Comparison of ENCODE assay signal across 8 cellular contexts in the genomic region with DNA sequence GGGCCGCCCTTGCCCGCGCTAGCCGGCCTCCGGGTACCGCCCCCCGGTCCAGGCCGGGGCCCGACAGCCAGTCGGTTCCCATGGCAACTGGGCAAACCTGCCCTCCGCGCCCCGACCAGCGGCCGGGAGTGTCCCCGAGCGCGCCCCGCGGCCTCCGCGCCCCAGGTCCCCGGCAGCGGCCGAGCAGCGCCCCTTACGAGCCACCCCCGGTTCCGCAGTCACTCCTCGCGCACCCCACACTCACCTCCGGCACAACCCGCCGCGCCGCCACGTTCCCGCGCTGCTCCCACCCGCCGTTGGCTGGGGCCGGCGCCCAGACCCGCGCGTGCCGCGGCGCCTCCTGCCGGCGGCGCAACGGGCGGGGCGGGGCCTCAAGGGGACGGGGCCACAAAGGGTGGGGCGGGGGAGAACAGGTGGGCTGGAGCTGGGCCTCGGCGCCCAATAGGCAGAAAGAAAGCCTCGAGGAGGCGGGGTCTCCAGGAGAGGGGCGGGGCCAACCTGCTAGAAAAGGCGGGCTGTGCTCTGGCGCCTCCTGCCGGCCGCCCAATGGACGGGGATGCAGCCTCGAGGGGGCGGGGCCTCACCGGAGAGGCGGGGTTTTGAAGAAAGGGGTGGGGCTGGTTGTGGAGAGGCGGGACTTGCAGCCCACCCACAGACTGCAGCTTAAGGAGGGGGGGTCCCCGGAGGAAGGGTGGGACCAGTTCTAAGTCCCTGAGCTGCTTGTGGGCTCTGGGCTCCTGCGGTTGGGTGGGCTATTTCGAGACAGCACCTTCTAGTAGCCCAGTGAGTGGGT. TPM values are rescaled to one million over a fixed set of nuclear protein-coding genes. Genes with fewer than 3 reads are reported as not detected.
DNase-seq lines count a peak whose midpoint lies in the region; ATAC-seq and TF ChIP-seq lines count a peak whose summit lies in the region.

Gene RADIL (minus strand): TSS at position 365 of the 793 bp plus-strand sequence. CDS start 5,577 bp downstream, outside the sequence.

- H3K9me3 ChIP-seq in right lobe of liver, result no peaks in the 10 kb centered on the region

- no peak within 1 kb of the TSS for H3K27ac ChIP-seq in right lobe of liver

- CTCF ChIA-PET in activated CD4-positive, alpha-beta memory T cell treated with anti-CD3 and anti-CD28 coated beads, Interleukin-2, amount 10 ng/mL, durations not matched to agents 7 days and 5 days (lab: Charles Lee), result interaction anchor here (0.6 to 2.8 kb wide), 13 partner anchors 9 to 273 kb away, joined by 3 to 12 read pairs (median 4); partner anchors contain the start of gene AP5Z1

- TF ChIP-seq POLR2A in right lobe of liver (IDR thresholded peaks at IDR 0.05), result no peak

- peaks cover 0 to 7% (median 0%) of the 10 kb centered on the region in 4 donors for H3K4me1 ChIP-seq in right lobe of liver

- DNase-seq in NCI-H460 (ENCODE audit: extremely low read depth, low read depth), result peak; percentile 96
- peak; percentile 87 for DNase-seq in activated CD4-positive, alpha-beta memory T cell treated with anti-CD3 and anti-CD28 coated beads, Interleukin-2, amount 10 ng/mL, durations not matched to agents 7 days and 5 days
- peak; percentile 85 to 94 for DNase-seq in dermis microvascular lymphatic vessel endothelial cell (ENCODE audit: low read depth in 2 of 2)
- peak; percentile 65 to 76 (median 69) for DNase-seq in right lobe of liver
- DNase-seq in stimulated activated CD4-positive, alpha-beta T cell treated with anti-CD3 and anti-CD28 coated beads, Interleukin-4, amount 100 ng/mL, for 24 hours, result peak; percentile 86
- no peak for DNase-seq in HuH-7 (ENCODE audit: low spot score)

- under 1% methylated on average over 15 of the region's 75 CpGs for WGBS in right lobe of liver (ENCODE audit: insufficient coverage, low coverage, low lambda C conversion rate, missing lambda C conversion rate)

- peak; percentile 79 for ATAC-seq in HG03135 (IDR thresholded peaks at IDR 0.05; ENCODE audit: unreplicated experiment)
- peak; percentile 78 to 92 (median 88) for ATAC-seq in right lobe of liver

- peak within 1 kb of the TSS; percentile 24 for H3K4me3 Mint-ChIP-seq in activated CD4-positive, alpha-beta memory T cell treated with anti-CD3 and anti-CD28 coated beads, Interleukin-2, amount 10 ng/mL, durations not matched to agents 7 days and 5 days

- H3K27me3 Mint-ChIP-seq in activated CD4-positive, alpha-beta memory T cell treated with anti-CD3 and anti-CD28 coated beads, Interleukin-2, amount 10 ng/mL, durations not matched to agents 7 days and 5 days, result peaks cover 23% of the 10 kb centered on the region

- H3K27me3 ChIP-seq in right lobe of liver, result peaks cover 0 to 17% of the 10 kb centered on the region in 2 donors

- H3K9me3 Mint-ChIP-seq in activated CD4-positive, alpha-beta memory T cell treated with anti-CD3 and anti-CD28 coated beads, Interleukin-2, amount 10 ng/mL, durations not matched to agents 7 days and 5 days, result peaks cover 2% of the 10 kb centered on the region

- intact Hi-C loops in right lobe of liver (cut with DNase I), result no loop called here

- H3K36me3 Mint-ChIP-seq in activated CD4-positive, alpha-beta memory T cell treated with anti-CD3 and anti-CD28 coated beads, Interleukin-2, amount 10 ng/mL, durations not matched to agents 7 days and 5 days (ENCODE audit: low read depth), result no peaks in the 10 kb centered on the region

- H3K36me3 ChIP-seq in right lobe of liver, result no peaks in the 10 kb centered on the region

- no peak within 1 kb of the TSS for H3K27ac Mint-ChIP-seq in activated CD4-positive, alpha-beta memory T cell treated with anti-CD3 and anti-CD28 coated beads, Interleukin-2, amount 10 ng/mL, durations not matched to agents 7 days and 5 days

- TF ChIP-seq CTCF in GM12873 (IDR thresholded peaks at IDR 0.05; ENCODE audit: insufficient read depth, low read depth, low read length, missing control alignments) (peak; percentile 55), right lobe of liver (IDR thresholded peaks at IDR 0.05) (peak in 3 of 4 donors; percentile 44 to 64 (median 53))

- peak within 1 kb of the TSS; percentile 12 to 48 (median 41) for H3K4me3 ChIP-seq in right lobe of liver

- H3K4me1 Mint-ChIP-seq in activated CD4-positive, alpha-beta memory T cell treated with anti-CD3 and anti-CD28 coated beads, Interleukin-2, amount 10 ng/mL, durations not matched to agents 7 days and 5 days, result peaks cover 8% of the 10 kb centered on the region

- POLR2A ChIA-PET in activated CD4-positive, alpha-beta memory T cell treated with anti-CD3 and anti-CD28 coated beads, Interleukin-2, amount 10 ng/mL, durations not matched to agents 7 days and 5 days (lab: Charles Lee), result interaction anchor here (1.8 kb wide), 1 partner anchor 108 kb away, joined by 8 read pairs; the partner anchor contains the start of gene AP5Z1

RNA-seq across cellular contexts. Expression of gene RADIL, which starts in this region (rescaled TPM):
- 11.5 and 13.1 TPM in 2 replicates for total RNA-seq in NCI-H460 (2014; rRNA removed; shearing (Covaris generic))
- polyA plus RNA-seq in NCI-H460 (2014; cell fraction: nucleus; rRNA removed), result 17.3 and 20.3 TPM in 2 replicates
- under 1 TPM in 1 of 2 experiments, not detected in 1; 0.05 TPM for total RNA-seq in activated CD4-positive, alpha-beta memory T cell treated with anti-CD3 and anti-CD28 coated beads, Interleukin-2, amount 10 ng/mL, durations not matched to agents 7 days and 5 days
- 1.7 and 5.6 TPM in 2 replicates for total RNA-seq in dermis microvascular lymphatic vessel endothelial cell
- 1 to 10 TPM in 1 of 6 experiments, under 1 TPM in 3, not detected in 2; 0.20 to 1.6 (median 0.34) TPM for total RNA-seq in right lobe of liver

Comparison
In these comparisons a context has a peak if more than half of its experiments do, and no peak if none do; other contexts are left out.
1. Peak in DNase-seq in activated CD4-positive, alpha-beta memory T cell treated with anti-CD3 and anti-CD28 coated beads, Interleukin-2, amount 10 ng/mL, durations not matched to agents 7 days and 5 days; RNA of the gene not detected or under 1 TPM.